ENCODE assay signal across 20 cellular contexts in genomic region chr17:81503619-81504018, GRCh38. TPM values are rescaled to one million over a fixed set of nuclear protein-coding genes. Genes with fewer than 3 reads are reported as not detected.
DNase-seq lines count a peak whose midpoint lies in the region; ATAC-seq lines count a peak whose summit lies in the region.
"Had no signal": no experiment of that assay in that cellular context is flagged by ENCODE, and none has a peak within 500 bp of the region (broad histone marks: within the 10 kb centered on the region; RNA-seq: fewer than 3 reads in every experiment).

No MANE protein-coding gene starts in this region.

- CTCF ChIA-PET in activated CD4-positive, alpha-beta T cell treated with anti-CD3 and anti-CD28 coated beads, Interleukin-2, amount 10 ng/mL, durations not matched to agents 7 days and 5 days (lab: Charles Lee) = no interaction called here

- H3K27ac Mint-ChIP-seq in activated CD4-positive, alpha-beta T cell treated with anti-CD3 and anti-CD28 coated beads, Interleukin-2, amount 10 ng/mL, durations not matched to agents 7 days and 5 days = peak overlapping the region; percentile 46
- no peak overlapping the region for H3K27ac Mint-ChIP-seq in T-helper 17 cell
- H3K27ac Mint-ChIP-seq: B cell; CD4-positive, alpha-beta T cell; CD8-positive, alpha-beta T cell had no signal

- POLR2A ChIA-PET in activated CD4-positive, alpha-beta T cell treated with anti-CD3 and anti-CD28 coated beads, Interleukin-2, amount 10 ng/mL, durations not matched to agents 7 days and 5 days (lab: Charles Lee) = no interaction called here

- peaks cover 9% of the 10 kb centered on the region for H3K36me3 Mint-ChIP-seq in activated CD4-positive, alpha-beta T cell treated with anti-CD3 and anti-CD28 coated beads, Interleukin-2, amount 10 ng/mL, durations not matched to agents 7 days and 5 days (ENCODE audit: low read depth)
- no peaks in the 10 kb centered on the region for H3K36me3 Mint-ChIP-seq in T-helper 17 cell (ENCODE audit: low read depth)

- H3K4me1 Mint-ChIP-seq in activated CD4-positive, alpha-beta T cell treated with anti-CD3 and anti-CD28 coated beads, Interleukin-2, amount 10 ng/mL, durations not matched to agents 7 days and 5 days = peaks cover 10% of the 10 kb centered on the region
- H3K4me1 Mint-ChIP-seq in T-helper 17 cell = peaks cover 7% of the 10 kb centered on the region

- no peaks in the 10 kb centered on the region for H3K9me3 Mint-ChIP-seq in activated CD4-positive, alpha-beta T cell treated with anti-CD3 and anti-CD28 coated beads, Interleukin-2, amount 10 ng/mL, durations not matched to agents 7 days and 5 days
- H3K9me3 Mint-ChIP-seq: CD4-positive, alpha-beta T cell; CD8-positive, alpha-beta T cell had no signal

- no peaks in the 10 kb centered on the region for H3K9me3 ChIP-seq in T-helper 17 cell (ENCODE audit: control insufficient read depth, low read length, poor library complexity, severe bottlenecking)
- H3K9me3 ChIP-seq: A549; BLaER1 treated with 17β-estradiol and CSF1 and Interleukin-3, amounts not matched to agents 10 nM and 100 nM; Caco-2 had no signal

- peaks cover 18% of the 10 kb centered on the region for H3K27me3 Mint-ChIP-seq in activated CD4-positive, alpha-beta T cell treated with anti-CD3 and anti-CD28 coated beads, Interleukin-2, amount 10 ng/mL, durations not matched to agents 7 days and 5 days
- no peaks in the 10 kb centered on the region for H3K27me3 Mint-ChIP-seq in T-helper 17 cell
- H3K27me3 Mint-ChIP-seq: B cell; CD4-positive, alpha-beta T cell had no signal

- H3K4me3 Mint-ChIP-seq in activated CD4-positive, alpha-beta T cell treated with anti-CD3 and anti-CD28 coated beads, Interleukin-2, amount 10 ng/mL, durations not matched to agents 7 days and 5 days = no peak overlapping the region
- peak overlapping the region; percentile 59 for H3K4me3 Mint-ChIP-seq in T-helper 17 cell
- H3K4me3 Mint-ChIP-seq: B cell; CD4-positive, alpha-beta T cell; CD8-positive, alpha-beta T cell had no signal

- no peak for DNase-seq in activated CD4-positive, alpha-beta T cell treated with anti-CD3 and anti-CD28 coated beads, Interleukin-2, amount 10 ng/mL, durations not matched to agents 7 days and 5 days
- DNase-seq in activated CD4-positive, alpha-beta T cell treated with anti-CD3 and anti-CD28 coated beads for 4 hours = no peak
- DNase-seq in T-helper 17 cell (no peak), cerebellum (ENCODE audit: low spot score) (no peak), epidermal melanocyte (ENCODE audit: insufficient read length, low spot score) (no peak)
- DNase-seq: AML-193; Caco-2; CD4-positive, alpha-beta T cell; CD8-positive, alpha-beta T cell; DMS 273 treated with DMSO at 0.1 percent for 48 hours; DMS153; DMS53; DMS79; DND-41; EL; GDM1 had no signal

- no peak for ATAC-seq in T-helper 17 cell
- ATAC-seq: A549; CD8-positive, alpha-beta T cell; GM12878 had no signal

RNA-seq across cellular contexts. Expression of gene ACTG1, which starts 9.0 kb away (rescaled TPM):
- 1,000 to 10,000 TPM; 4,611 to 5,328 TPM for total RNA-seq in activated CD4-positive, alpha-beta T cell treated with anti-CD3 and anti-CD28 coated beads, Interleukin-2, amount 10 ng/mL, durations not matched to agents 7 days and 5 days
- total RNA-seq in T-helper 17 cell = 1,000 to 10,000 TPM; 1,202 to 1,502 TPM
- 4,386 TPM for total RNA-seq in cerebellum

RNA-seq across cellular contexts. Expression of gene FSCN2, which starts 24.6 kb away (rescaled TPM):
- under 1 TPM; 0.22 to 0.33 TPM for total RNA-seq in activated CD4-positive, alpha-beta T cell treated with anti-CD3 and anti-CD28 coated beads, Interleukin-2, amount 10 ng/mL, durations not matched to agents 7 days and 5 days
- total RNA-seq in T-helper 17 cell (under 1 TPM; 0.65 to 0.72 TPM), cerebellum (4.0 TPM)

RNA-seq across cellular contexts. Expression of gene FAAP100, which starts 48.5 kb away (rescaled TPM):
- 10 to 100 TPM; 30.8 to 42.1 TPM for total RNA-seq in activated CD4-positive, alpha-beta T cell treated with anti-CD3 and anti-CD28 coated beads, Interleukin-2, amount 10 ng/mL, durations not matched to agents 7 days and 5 days
- total RNA-seq in T-helper 17 cell = 10 to 100 TPM; 25.2 to 30.6 TPM
- 25.8 TPM for total RNA-seq in cerebellum
